ENCODE assay signal across 17 cellular contexts in the genomic region with DNA sequence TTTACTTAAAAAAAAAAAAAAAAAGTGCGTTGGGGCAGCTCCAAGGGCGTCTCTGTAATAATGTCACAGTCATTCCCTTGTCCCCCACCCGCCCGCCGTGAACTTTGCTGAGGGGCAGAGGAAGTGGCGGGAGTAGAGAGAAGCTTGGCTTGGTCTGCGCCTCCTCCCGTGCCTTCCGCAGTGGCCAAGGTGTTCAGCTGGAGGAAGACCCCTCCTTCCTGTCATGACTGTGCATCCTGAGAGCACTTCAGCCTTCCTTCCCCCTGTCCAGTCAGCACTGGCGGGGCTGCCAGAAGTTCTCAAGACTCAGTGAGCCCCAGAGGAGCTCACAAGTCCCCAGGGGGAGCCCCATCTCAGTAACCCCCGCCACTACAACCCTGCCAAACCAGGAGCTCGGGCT.
"Had no signal": no experiment of that assay in that cellular context is flagged by ENCODE, and none has a peak within 500 bp of the region (broad histone marks: within the 10 kb centered on the region; RNA-seq: fewer than 3 reads in every experiment).

No MANE protein-coding gene starts in this region.

- ATAC-seq: gastrocnemius medialis, lower lobe of right lung, psoas muscle had no signal

- H3K27ac ChIP-seq: colonic mucosa, gastrocnemius medialis, left ventricle myocardium inferior, lower lobe of right lung, psoas muscle, sigmoid colon, skin epidermis had no signal

- H3K36me3 ChIP-seq: colonic mucosa, gastrocnemius medialis, left ventricle myocardium inferior had no signal

- DNase-seq: colonic mucosa; effector CD4-positive, alpha-beta T cell; endodermal cell; gastrocnemius medialis; immature natural killer cell; left ventricle myocardium inferior; lower lobe of right lung; mesenchymal stem cell; naive B cell; psoas muscle; retina; sigmoid colon; stimulated activated CD4-positive, alpha-beta T cell treated with anti-CD3 and anti-CD28 coated beads, Interleukin-2, amount 100 ng/mL, for 24 hours; stimulated activated naive CD4-positive, alpha-beta T cell treated with Interleukin-2 at 50 U/mL for 16 hours; trophoblast cell had no signal

- H3K27me3 ChIP-seq: colonic mucosa, gastrocnemius medialis, sigmoid colon had no signal

- H3K4me1 ChIP-seq: gastrocnemius medialis, psoas muscle, sigmoid colon had no signal

- H3K9me3 ChIP-seq: colonic mucosa, gastrocnemius medialis, left ventricle myocardium inferior, lower lobe of right lung, psoas muscle, sigmoid colon had no signal

- H3K4me3 ChIP-seq: colonic mucosa, gastrocnemius medialis, left ventricle myocardium inferior, lower lobe of right lung, psoas muscle, sigmoid colon, skin epidermis had no signal

- FAIRE-seq: keratinocyte had no signal
